1 cellular context compared by ENCODE assay signal in the genomic region with DNA sequence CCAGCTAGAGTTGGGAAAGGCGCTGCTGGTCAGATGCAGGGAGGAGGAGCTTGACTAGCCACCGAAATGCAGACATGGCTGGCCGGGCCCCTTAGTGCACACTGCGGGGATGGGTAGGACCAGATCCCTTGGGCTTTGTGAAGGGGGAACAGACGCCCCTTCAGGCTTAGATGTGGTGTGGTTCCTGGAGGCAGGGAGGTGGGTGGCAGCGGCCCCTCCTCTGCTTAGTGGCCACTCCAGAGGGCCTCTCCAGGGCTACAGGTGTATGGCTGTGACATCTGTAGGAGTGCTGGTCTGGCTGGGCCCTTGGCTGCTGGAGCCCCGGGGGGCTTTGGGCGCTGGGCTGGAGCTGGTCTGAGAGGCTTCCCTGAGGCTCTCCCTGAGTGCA.
TF ChIP-seq lines count a peak whose summit lies in the region.

No MANE protein-coding gene starts in this region.

TF ChIP-seq in HCT116, 20 proteins besides CTCF, POLR2A, EP300 and RAD21:
- TF ChIP-seq SRF (IDR thresholded peaks at IDR 0.05; ENCODE audit: low read depth) = no peak
- TF ChIP-seq EGR1 (IDR thresholded peaks at IDR 0.05; ENCODE audit: low read depth) = no peak
- TF ChIP-seq, protein P1, sequence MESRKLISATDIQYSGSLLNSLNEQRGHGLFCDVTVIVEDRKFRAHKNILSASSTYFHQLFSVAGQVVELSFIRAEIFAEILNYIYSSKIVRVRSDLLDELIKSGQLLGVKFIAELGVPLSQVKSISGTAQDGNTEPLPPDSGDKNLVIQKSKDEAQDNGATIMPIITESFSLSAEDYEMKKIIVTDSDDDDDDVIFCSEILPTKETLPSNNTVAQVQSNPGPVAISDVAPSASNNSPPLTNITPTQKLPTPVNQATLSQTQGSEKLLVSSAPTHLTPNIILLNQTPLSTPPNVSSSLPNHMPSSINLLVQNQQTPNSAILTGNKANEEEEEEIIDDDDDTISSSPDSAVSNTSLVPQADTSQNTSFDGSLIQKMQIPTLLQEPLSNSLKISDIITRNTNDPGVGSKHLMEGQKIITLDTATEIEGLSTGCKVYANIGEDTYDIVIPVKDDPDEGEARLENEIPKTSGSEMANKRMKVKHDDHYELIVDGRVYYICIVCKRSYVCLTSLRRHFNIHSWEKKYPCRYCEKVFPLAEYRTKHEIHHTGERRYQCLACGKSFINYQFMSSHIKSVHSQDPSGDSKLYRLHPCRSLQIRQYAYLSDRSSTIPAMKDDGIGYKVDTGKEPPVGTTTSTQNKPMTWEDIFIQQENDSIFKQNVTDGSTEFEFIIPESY (IDR thresholded peaks at IDR 0.05; ENCODE audit: extremely low read depth, insufficient replicate concordance, low read length) = no peak
- TF ChIP-seq EZH2phosphoT487 (IDR thresholded peaks at IDR 0.05; ENCODE audit: borderline replicate concordance) = no peak
- no peak for TF ChIP-seq FOSL1 (IDR thresholded peaks at IDR 0.05; ENCODE audit: low read depth)
- TF ChIP-seq, protein P2, sequence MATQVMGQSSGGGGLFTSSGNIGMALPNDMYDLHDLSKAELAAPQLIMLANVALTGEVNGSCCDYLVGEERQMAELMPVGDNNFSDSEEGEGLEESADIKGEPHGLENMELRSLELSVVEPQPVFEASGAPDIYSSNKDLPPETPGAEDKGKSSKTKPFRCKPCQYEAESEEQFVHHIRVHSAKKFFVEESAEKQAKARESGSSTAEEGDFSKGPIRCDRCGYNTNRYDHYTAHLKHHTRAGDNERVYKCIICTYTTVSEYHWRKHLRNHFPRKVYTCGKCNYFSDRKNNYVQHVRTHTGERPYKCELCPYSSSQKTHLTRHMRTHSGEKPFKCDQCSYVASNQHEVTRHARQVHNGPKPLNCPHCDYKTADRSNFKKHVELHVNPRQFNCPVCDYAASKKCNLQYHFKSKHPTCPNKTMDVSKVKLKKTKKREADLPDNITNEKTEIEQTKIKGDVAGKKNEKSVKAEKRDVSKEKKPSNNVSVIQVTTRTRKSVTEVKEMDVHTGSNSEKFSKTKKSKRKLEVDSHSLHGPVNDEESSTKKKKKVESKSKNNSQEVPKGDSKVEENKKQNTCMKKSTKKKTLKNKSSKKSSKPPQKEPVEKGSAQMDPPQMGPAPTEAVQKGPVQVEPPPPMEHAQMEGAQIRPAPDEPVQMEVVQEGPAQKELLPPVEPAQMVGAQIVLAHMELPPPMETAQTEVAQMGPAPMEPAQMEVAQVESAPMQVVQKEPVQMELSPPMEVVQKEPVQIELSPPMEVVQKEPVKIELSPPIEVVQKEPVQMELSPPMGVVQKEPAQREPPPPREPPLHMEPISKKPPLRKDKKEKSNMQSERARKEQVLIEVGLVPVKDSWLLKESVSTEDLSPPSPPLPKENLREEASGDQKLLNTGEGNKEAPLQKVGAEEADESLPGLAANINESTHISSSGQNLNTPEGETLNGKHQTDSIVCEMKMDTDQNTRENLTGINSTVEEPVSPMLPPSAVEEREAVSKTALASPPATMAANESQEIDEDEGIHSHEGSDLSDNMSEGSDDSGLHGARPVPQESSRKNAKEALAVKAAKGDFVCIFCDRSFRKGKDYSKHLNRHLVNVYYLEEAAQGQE (IDR thresholded peaks at IDR 0.05; ENCODE audit: low read depth) = no peak
- no peak for TF ChIP-seq ZFX (IDR thresholded peaks at IDR 0.05)
- no peak for TF ChIP-seq CEBPB (IDR thresholded peaks at IDR 0.05; ENCODE audit: low read depth)
- no peak for TF ChIP-seq JUND (IDR thresholded peaks at IDR 0.05)
- no peak for TF ChIP-seq YY1 (IDR thresholded peaks at IDR 0.05; ENCODE audit: extremely low read depth, insufficient replicate concordance, low read depth, low read length)
- no peak for TF ChIP-seq SIN3A (IDR thresholded peaks at IDR 0.05; ENCODE audit: low read depth)
- TF ChIP-seq, protein P3, sequence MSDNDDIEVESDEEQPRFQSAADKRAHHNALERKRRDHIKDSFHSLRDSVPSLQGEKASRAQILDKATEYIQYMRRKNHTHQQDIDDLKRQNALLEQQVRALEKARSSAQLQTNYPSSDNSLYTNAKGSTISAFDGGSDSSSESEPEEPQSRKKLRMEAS (IDR thresholded peaks at IDR 0.05) = no peak
- TF ChIP-seq SP1 (IDR thresholded peaks at IDR 0.05; ENCODE audit: low read depth) = no peak
- TF ChIP-seq ELF1 (IDR thresholded peaks at IDR 0.05; ENCODE audit: borderline replicate concordance, low read depth) = no peak
- no peak for TF ChIP-seq ZNF274 (IDR thresholded peaks at IDR 0.05; ENCODE audit: low read depth, low read length)
- TF ChIP-seq, protein P4, sequence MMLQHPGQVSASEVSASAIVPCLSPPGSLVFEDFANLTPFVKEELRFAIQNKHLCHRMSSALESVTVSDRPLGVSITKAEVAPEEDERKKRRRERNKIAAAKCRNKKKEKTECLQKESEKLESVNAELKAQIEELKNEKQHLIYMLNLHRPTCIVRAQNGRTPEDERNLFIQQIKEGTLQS (IDR thresholded peaks at IDR 0.05) = no peak
- no peak for TF ChIP-seq TCF7L2 (IDR thresholded peaks at IDR 0.05; ENCODE audit: borderline replicate concordance, extremely low read depth, insufficient read depth, insufficient read length)
